18 cellular contexts compared by ENCODE assay signal in the genomic region with DNA sequence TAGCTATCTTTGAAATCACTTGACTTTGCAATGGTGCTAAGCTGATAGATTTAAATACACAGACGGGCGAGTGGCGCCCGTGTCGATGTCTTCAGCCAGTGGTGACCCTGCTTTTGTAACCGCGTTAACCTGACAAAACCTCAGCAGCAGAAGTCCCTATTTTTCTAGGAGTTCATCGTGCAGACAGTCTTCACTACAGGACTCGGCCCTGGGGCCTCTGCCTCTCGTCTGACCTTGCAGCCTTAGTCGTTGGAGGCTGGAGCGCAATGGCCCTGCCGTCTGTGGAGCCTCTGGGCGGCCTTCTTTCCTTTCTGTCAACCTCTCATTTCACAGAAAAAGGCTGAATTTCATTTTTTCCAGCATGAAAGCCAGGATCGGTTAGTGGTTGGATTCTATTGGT. TPM values are rescaled to one million over a fixed set of nuclear protein-coding genes. Genes with fewer than 3 reads are reported as not detected.
A peak's percentile ranks its signal among the peaks of the same experiment; 100 is the strongest.
DNase-seq lines count a peak whose midpoint lies in the region; ATAC-seq, FAIRE-seq and TF ChIP-seq lines count a peak whose summit lies in the region.
"Had no signal": no experiment of that assay in that cellular context is flagged by ENCODE, and none has a peak within 500 bp of the region (broad histone marks: within the 10 kb centered on the region; RNA-seq: fewer than 3 reads in every experiment).

No MANE protein-coding gene starts in this region.

- H3K27ac ChIP-seq in A673 (ENCODE audit: low read depth, low read length, poor library complexity, severe bottlenecking) = peak overlapping the region; percentile 50
- no peak overlapping the region for H3K27ac ChIP-seq in HCT116 (ENCODE audit: low read depth, low read length)
- no peak overlapping the region for H3K27ac ChIP-seq in K562 (ENCODE audit: extremely low read depth, low read depth, low read length)
- no peak overlapping the region for H3K27ac ChIP-seq in H9 (ENCODE audit: insufficient read length, low read depth, low read length)

- H3K4me3 ChIP-seq in A673 (ENCODE audit: low read depth, low read length, poor library complexity, severe bottlenecking) = no peak overlapping the region
- no peak overlapping the region for H3K4me3 ChIP-seq in HCT116 (replicated peaks in 1 of 2; ENCODE audit: low read depth in 1 of 2, low read length in 2 of 2)
- no peak overlapping the region for H3K4me3 ChIP-seq in K562
- H3K4me3 ChIP-seq: HAP-1 had no signal

- TF ChIP-seq POLR2A in HCT116 (IDR thresholded peaks at IDR 0.05; ENCODE audit: borderline replicate concordance, extremely low read depth, insufficient read depth, insufficient read length) = no peak
- no peak for TF ChIP-seq POLR2A in K562 (conservative IDR thresholded peaks at IDR 0.05)

- no TSS peak for BruUV-seq in A673 (replicated peaks; lab: Mats Ljungman, UMichigan)
- no TSS peak for BruUV-seq in HCT116 (replicated peaks; lab: Mats Ljungman, UMichigan)
- BruUV-seq in K562 (replicated peaks; lab: Mats Ljungman, UMichigan) = no TSS peak

- H3K9me3 Mint-ChIP-seq in mesothelial cell of epicardium (no peaks in the 10 kb centered on the region), H9 (peaks cover 2 to 15% of the 10 kb centered on the region in 2 experiments; a peak in 3 of 5 replicates)
- H3K9me3 Mint-ChIP-seq: CD8-positive, alpha-beta memory T cell had no signal

- no peak for DNase-seq in A673 (ENCODE audit: low spot score)
- DNase-seq in HCT116 (ENCODE audit: low read depth, low spot score) = no peak
- DNase-seq in K562 (ENCODE audit: extremely low read depth in 1 of 4, low spot score in 3 of 4) = no peak
- DNase-seq in mesothelial cell of epicardium (ENCODE audit: low spot score in 2 of 2, unreplicated experiment in 2 of 2) = no peak
- no peak for DNase-seq in H9
- DNase-seq: ACHN; C1 segment of cervical spinal cord; CD8-positive, alpha-beta memory T cell; DMS79; NCI-H1105; NCI-H2081 treated with DMSO at 0.1 percent for 48 hours; NK-92 treated with Interleukin-12 subunit alpha and Interleukin-12 subunit beta, amount 100 ng/mL, for 24 hours; SIG-M5 had no signal

- H3K9me2 ChIP-seq in HCT116 (ENCODE audit: insufficient read depth) = no peaks in the 10 kb centered on the region

- H2BK20ac ChIP-seq in H9 (ENCODE audit: low read depth, low read length, poor library complexity, severe bottlenecking) = no peak overlapping the region

- H3K9me1 ChIP-seq in K562 (ENCODE audit: control insufficient read depth, insufficient read depth, low read length) = no peaks in the 10 kb centered on the region

- POLR2A ChIA-PET in A673 (lab: Charles Lee; ENCODE audit: low non-redundant PET) = no interaction called here
- POLR2A ChIA-PET in HCT116 (lab: Charles Lee) = no interaction called here
- POLR2A ChIA-PET in K562 (lab: Yijun Ruan, JAX) = interaction anchor here (0.7 to 2.1 kb wide), 4 partner anchors 14 to 263 kb away, joined by 3 to 5 read pairs (median 4); no protein-coding TSS in a partner anchor

- H2BK12ac ChIP-seq in H9 (ENCODE audit: insufficient read length, low read depth, low read length) = no peak overlapping the region

- peaks cover 5% of the 10 kb centered on the region; the same call in 1 of the 2 replicates for H4K20me1 ChIP-seq in HCT116 (ENCODE audit: insufficient read depth)
- H4K20me1 ChIP-seq in K562 (replicated peaks; ENCODE audit: control insufficient read depth, insufficient read depth, low read length) = no peaks in the 10 kb centered on the region; the same call in 1 of the 2 replicates
- no peaks in the 10 kb centered on the region for H4K20me1 ChIP-seq in H9 (ENCODE audit: control insufficient read depth, insufficient read depth, insufficient read length)

- no peak overlapping the region for H3K14ac ChIP-seq in H9 (ENCODE audit: insufficient read depth, low read length)

- H3K9me3 ChIP-seq in A673 (ENCODE audit: low read depth, low read length, poor library complexity, severe bottlenecking) (no peaks in the 10 kb centered on the region), HCT116 (ENCODE audit: control insufficient read depth in 1 of 2, insufficient read depth in 1 of 2, low read depth in 1 of 2, low read length in 2 of 2) (no peaks in the 10 kb centered on the region), K562 (replicated peaks; ENCODE audit: control insufficient read depth, insufficient read depth, low read depth, low read length) (peaks cover 7% of the 10 kb centered on the region), H9 (ENCODE audit: control insufficient read depth, low read depth, low read length) (no peaks in the 10 kb centered on the region)
- H3K9me3 ChIP-seq: HAP-1 had no signal

- in situ Hi-C loops in K562 (cut with MboI) = no loop called here

- H3K4me2 ChIP-seq in HCT116 (ENCODE audit: low read length) (no peak overlapping the region), K562 (ENCODE audit: insufficient read depth, low read length) (no peak overlapping the region), H9 (ENCODE audit: insufficient read depth, insufficient read length, low read length) (no peak overlapping the region)

- H3K18ac ChIP-seq in H9 (ENCODE audit: insufficient read length, low read depth, low read length) = no peak overlapping the region

- no peak for TF ChIP-seq RAD21 in HCT116 (IDR thresholded peaks at IDR 0.05; ENCODE audit: low read depth)
- TF ChIP-seq RAD21 in K562 (CRISPR knock-in tag; conservative IDR thresholded peaks at IDR 0.05 in 1 of 2, IDR thresholded peaks at IDR 0.05 in 1 of 2) = no peak

- no peak for TF ChIP-seq EP300 in K562 (IDR thresholded peaks at IDR 0.05; ENCODE audit: low read length)

- no peaks in the 10 kb centered on the region for H3K23me2 ChIP-seq in H9 (ENCODE audit: insufficient read length, low read depth, low read length, poor library complexity, severe bottlenecking)

- H3K79me1 ChIP-seq in H9 (ENCODE audit: insufficient read depth, low read depth, low read length, poor library complexity, severe bottlenecking) = no peaks in the 10 kb centered on the region

- no peak overlapping the region for H4K8ac ChIP-seq in H9 (replicated peaks; ENCODE audit: insufficient read length, low read depth, low read length)

- peaks cover 43% of the 10 kb centered on the region for H3K36me3 Mint-ChIP-seq in mesothelial cell of epicardium
- peaks cover 46 to 84% (median 73%) of the 10 kb centered on the region in 3 experiments for H3K36me3 Mint-ChIP-seq in H9 (ENCODE audit: insufficient read depth in 1 of 3, low read depth in 3 of 3)

- no peak for ATAC-seq in HCT116
- ATAC-seq in K562 = no peak
- no peak for ATAC-seq in HG03175 (IDR thresholded peaks at IDR 0.05; ENCODE audit: unreplicated experiment)
- ATAC-seq in GM19324 (IDR thresholded peaks at IDR 0.05; ENCODE audit: low FRiP score, unreplicated experiment) = no peak

- no peak overlapping the region for H3T11ph ChIP-seq in H9 (ENCODE audit: low read length)

- no peak overlapping the region for H3K9ac ChIP-seq in HCT116 (ENCODE audit: low read length)
- H3K9ac ChIP-seq in K562 (ENCODE audit: insufficient read depth in 1 of 2, low read depth in 2 of 2, low read length in 2 of 2) = no peak overlapping the region
- no peak overlapping the region for H3K9ac ChIP-seq in H9 (ENCODE audit: extremely low read depth, insufficient read length, low read length)

- H2AK5ac ChIP-seq in H9 (ENCODE audit: insufficient read length, low read length) = no peak overlapping the region

- peaks cover 75% of the 10 kb centered on the region for H3K36me3 ChIP-seq in A673 (ENCODE audit: insufficient read depth, low read length, poor library complexity, severe bottlenecking)
- H3K36me3 ChIP-seq in HCT116 (ENCODE audit: control insufficient read depth in 1 of 2, insufficient read depth in 2 of 2, low read length in 2 of 2) = peaks cover 27 to 33% of the 10 kb centered on the region in 2 experiments
- peaks cover 85% of the 10 kb centered on the region for H3K36me3 ChIP-seq in K562 (ENCODE audit: control insufficient read depth, insufficient read depth, low read length)

- TF ChIP-seq CTCF in A673 (conservative IDR thresholded peaks at IDR 0.05; ENCODE audit: low read depth, low read length) = no peak
- TF ChIP-seq CTCF in HCT116 (IDR thresholded peaks at IDR 0.05 in 2 of 3, conservative IDR thresholded peaks at IDR 0.05 in 1 of 3; ENCODE audit: borderline replicate concordance in 1 of 3, insufficient read depth in 1 of 3, low read depth in 2 of 3, low read length in 2 of 3) = no peak
- no peak for TF ChIP-seq CTCF in K562 (IDR thresholded peaks at IDR 0.05 in 2 of 3, conservative IDR thresholded peaks at IDR 0.05 in 1 of 3; ENCODE audit: insufficient read depth in 2 of 3, low read depth in 1 of 3, low read length in 3 of 3)
- TF ChIP-seq CTCF in mesothelial cell of epicardium (IDR thresholded peaks at IDR 0.05; ENCODE audit: unreplicated experiment) = no peak
- TF ChIP-seq CTCF in H9 (conservative IDR thresholded peaks at IDR 0.05) = no peak

- no peak overlapping the region for H4K91ac ChIP-seq in H9 (ENCODE audit: insufficient read length, low read depth, low read length)

- no peak overlapping the region for H2BK15ac ChIP-seq in H9 (ENCODE audit: low read depth, low read length)

- H3K4me3 Mint-ChIP-seq in mesothelial cell of epicardium (no peak overlapping the region), H9 (no peak overlapping the region)
- H3K4me3 Mint-ChIP-seq: CD8-positive, alpha-beta memory T cell had no signal

- H4K5ac ChIP-seq in H9 (ENCODE audit: insufficient read length, low read depth, low read length) = no peak overlapping the region

- H3K27ac Mint-ChIP-seq in mesothelial cell of epicardium = peak overlapping the region; percentile 30
- 0 out of 7 replicates have a peak overlapping the region, but pooled peaks of 1 of the 3 experiments have one; percentile 63 for H3K27ac Mint-ChIP-seq in H9

- no peaks in the 10 kb centered on the region for H3K27me3 Mint-ChIP-seq in mesothelial cell of epicardium (ENCODE audit: low read depth)
- peaks cover 2% of the 10 kb centered on the region; the same call in 1 of the 2 replicates for H3K27me3 Mint-ChIP-seq in H9 (ENCODE audit: low read depth)
- H3K27me3 Mint-ChIP-seq: CD8-positive, alpha-beta memory T cell had no signal

- no peak overlapping the region for H3K23ac ChIP-seq in H9 (ENCODE audit: insufficient read length, low read depth, low read length)

- H2BK5ac ChIP-seq in H9 (ENCODE audit: insufficient read length, low read length) = no peak overlapping the region

- RAD21 ChIA-PET in HCT116 (lab: Charles Lee; ENCODE audit: low non-redundant PET in 1 of 2, low total read pairs in 2 of 2, uncharacterized antibody in 2 of 2, unreplicated experiment in 2 of 2) = no interaction called here

- peaks cover 5% of the 10 kb centered on the region for H3K4me1 ChIP-seq in A673 (ENCODE audit: insufficient read depth, low read length, poor library complexity, severe bottlenecking)
- no peaks in the 10 kb centered on the region; a peak in 1 of 4 replicates for H3K4me1 ChIP-seq in HCT116 (ENCODE audit: control insufficient read depth in 1 of 2, insufficient read depth in 2 of 2, low read length in 2 of 2)
- H3K4me1 ChIP-seq in K562 (replicated peaks in 1 of 2; ENCODE audit: control insufficient read depth in 2 of 2, insufficient read depth in 2 of 2, low read length in 2 of 2) = peaks cover 0 to 20% of the 10 kb centered on the region in 2 experiments; a peak in 3 of 5 replicates
- H3K4me1 ChIP-seq in H9 (ENCODE audit: insufficient read depth, low read length) = no peaks in the 10 kb centered on the region

- no peak for FAIRE-seq in K562 (lab: Jason Lieb, UNC)
- FAIRE-seq: D721Med had no signal

- no peak overlapping the region for H3K56ac ChIP-seq in H9 (ENCODE audit: insufficient read length, low read depth, low read length)

- no peak overlapping the region for H2AFZ ChIP-seq in HCT116 (ENCODE audit: low read depth, low read length, poor library complexity, severe bottlenecking)
- H2AFZ ChIP-seq in K562 (ENCODE audit: low read depth, low read length) = no peak overlapping the region
- no peak overlapping the region for H2AFZ ChIP-seq in H9 (ENCODE audit: low read length)

- intact Hi-C loops in A673 (cut with micrococcal nuclease; ENCODE audit: unreplicated experiment) (no loop called here), HCT116 (cut with micrococcal nuclease) (loop anchor here (10.0 kb wide), 1 partner anchor 217 kb away; the partner anchor contains the start of gene IDUA), K562 (cut with micrococcal nuclease) (loop anchor here (10.0 kb wide), 1 partner anchor 217 kb away; the partner anchor contains the start of gene IDUA)

- H3K4ac ChIP-seq in H9 (ENCODE audit: low read depth, low read length) = no peak overlapping the region

- H3K4me1 Mint-ChIP-seq in mesothelial cell of epicardium (no peaks in the 10 kb centered on the region), H9 (peaks cover 12 to 20% of the 10 kb centered on the region in 2 experiments)

- WGBS in K562 (ENCODE audit: insufficient coverage, low coverage, missing lambda C conversion rate) = 89% methylated on average over 14 of the region's 15 CpGs
- no CpG with 5 or more reads among the region's 15 CpGs for WGBS in H9 (ENCODE audit: extremely low coverage, insufficient read length, low lambda C conversion rate)

- CTCF ChIA-PET in A673 (lab: Charles Lee) (no interaction called here), HCT116 (lab: Charles Lee) (no interaction called here), K562 (lab: Yijun Ruan, JAX; ENCODE audit: low intra/inter-chr PET ratio) (no interaction called here)

- H3K27me3 ChIP-seq in A673 (replicated peaks; ENCODE audit: insufficient read depth, low read depth, low read length, poor library complexity) = no peaks in the 10 kb centered on the region
- H3K27me3 ChIP-seq in HCT116 (ENCODE audit: insufficient read depth, low read length) = no peaks in the 10 kb centered on the region
- H3K27me3 ChIP-seq in K562 (ENCODE audit: control insufficient read depth in 2 of 2, insufficient read depth in 2 of 2, low read length in 2 of 2) = no peaks in the 10 kb centered on the region
- no peaks in the 10 kb centered on the region for H3K27me3 ChIP-seq in H9 (ENCODE audit: insufficient read depth, low read length)

- H3K79me2 ChIP-seq in HCT116 (ENCODE audit: insufficient read depth, low read length) (peaks cover 40% of the 10 kb centered on the region), K562 (ENCODE audit: control insufficient read depth, insufficient read depth, low read length) (peaks cover 39% of the 10 kb centered on the region), H9 (ENCODE audit: insufficient read depth, low read length) (peaks cover 2% of the 10 kb centered on the region; the same call in 1 of the 2 replicates)

- no peak overlapping the region for H2BK120ac ChIP-seq in H9 (ENCODE audit: low read depth, low read length, poor library complexity, severe bottlenecking)

RNA-seq across cellular contexts. Expression of gene CPLX1, which starts 57.9 kb away (rescaled TPM):
- total RNA-seq in A673 (2021) (4.6 and 6.6 TPM in 2 replicates), HCT116 (2021; ENCODE audit: unreplicated experiment) (14.5 TPM), K562 (2014; rRNA removed) (0.61 and 1.00 TPM in 2 replicates), K562 (2014; rRNA removed; fragmentation: Illumina TruSeq; extraction: Trizol) (not detected in 2 replicates), K562 (2015; rRNA removed; fragmentation: Illumina TruSeq; extraction: Trizol) (0.07 and 0.23 TPM in 2 replicates), K562 (2021) (2.1 and 3.3 TPM in 2 replicates), mesothelial cell of epicardium (4.5 to 4.7 TPM (median 4.6 TPM) in 3 replicates), H9 (2021) (0.48 and 0.90 TPM in 2 replicates)
- polyA plus RNA-seq in HCT116 (2012) = 7.4 and 8.1 TPM in 2 replicates
- 1.1 and 1.5 TPM in 2 replicates for total RNA-seq in K562 (2011; cell fraction: chromatin; rRNA removed; ENCODE audit: low replicate concordance)
- 0.92 and 1.3 TPM in 2 replicates for total RNA-seq in K562 (2011; cell fraction: nucleolus; rRNA removed)
- 0.61 and 0.73 TPM in 2 replicates for total RNA-seq in K562 (2011; cell fraction: nucleoplasm; rRNA removed)
- polyA plus RNA-seq in K562 (2011; rRNA removed) (0.17 and 0.23 TPM in 2 replicates), K562 (2014; fragmentation: Illumina TruSeq; extraction: Trizol) (0.12 and 0.21 TPM in 2 replicates), K562 (2014; fragmentation: Nextera tagmentation; extraction: Ambion mirVana) (under 1 TPM in 1 of 2 experiments, not detected in 1; 0.03 TPM), K562 (2014; rRNA removed) (0.55 and 1.3 TPM in 2 replicates)
- 0.04 and 0.33 TPM in 2 replicates for polyA plus RNA-seq in K562 (2011; cell fraction: cytosol; rRNA removed)
- 1.2 and 4.9 TPM in 2 replicates for polyA plus RNA-seq in K562 (2011; cell fraction: nucleus; rRNA removed)
- 0.50 and 1.6 TPM in 2 replicates for polyA plus RNA-seq in K562 (2012)
- polyA minus RNA-seq in K562 (2011; rRNA and poly(A)+ RNA removed) = 0.18 TPM in 1 of 2 replicates, not detected in the other
- 2.2 TPM in 1 of 2 replicates, not detected in the other for polyA minus RNA-seq in K562 (2011; cell fraction: cytosol; rRNA and poly(A)+ RNA removed)
- 0.27 TPM in 1 of 2 replicates, not detected in the other for polyA minus RNA-seq in K562 (2011; cell fraction: nucleus; rRNA and poly(A)+ RNA removed)
- total RNA-seq: RPMI7951 had no signal
- polyA plus RNA-seq: CD8-positive, alpha-beta memory T cell had no signal
